ENCODE assay signal across 22 cellular contexts in the genomic region with DNA sequence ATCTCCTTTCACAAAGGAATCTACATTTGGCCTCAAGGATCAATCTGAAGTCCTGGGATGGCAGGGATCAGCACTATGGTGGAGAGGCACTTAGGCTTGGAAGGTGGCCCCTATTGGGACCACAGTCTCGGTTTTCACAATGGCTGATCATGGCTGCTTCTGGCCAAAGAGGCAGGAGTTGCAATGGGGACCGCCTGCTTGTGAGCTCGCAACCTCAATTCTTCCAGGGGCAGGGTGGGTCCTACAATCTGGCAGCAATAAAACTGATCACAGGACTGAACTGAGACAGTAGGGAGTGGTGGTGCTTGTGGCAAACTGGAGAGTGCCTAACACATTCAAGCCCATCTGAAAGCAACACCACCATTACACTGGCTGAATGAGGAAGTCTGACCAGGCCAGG.
"Had no signal": no experiment of that assay in that cellular context is flagged by ENCODE, and none has a peak within 500 bp of the region (broad histone marks: within the 10 kb centered on the region; RNA-seq: fewer than 3 reads in every experiment).

No MANE protein-coding gene starts in this region.

- H3K27me3 ChIP-seq: colonic mucosa, dorsolateral prefrontal cortex, gastrocnemius medialis, pancreas, right lobe of liver had no signal

- H3K27ac Mint-ChIP-seq: memory B cell, naive B cell, nephron had no signal

- H3K4me1 Mint-ChIP-seq: memory B cell, naive B cell, nephron had no signal

- ATAC-seq: gastrocnemius medialis, heart right ventricle, lower lobe of right lung, pancreas, right lobe of liver had no signal

- H3K9me3 ChIP-seq: colonic mucosa, esophagus muscularis mucosa, gastrocnemius medialis, left ventricle myocardium inferior, lower lobe of right lung, pancreas, prostate gland, right lobe of liver had no signal

- H3K36me3 ChIP-seq: colonic mucosa, esophagus muscularis mucosa, gastrocnemius medialis, heart right ventricle, left ventricle myocardium inferior, lower lobe of right lung, pancreas, prostate gland, right lobe of liver had no signal

- H3K4me1 ChIP-seq: colonic mucosa, esophagus muscularis mucosa, gastrocnemius medialis, heart right ventricle, left ventricle myocardium inferior, lower lobe of right lung, pancreas, prostate gland, right lobe of liver had no signal

- H3K4me3 Mint-ChIP-seq: memory B cell, naive B cell, nephron had no signal

- DNase-seq: colonic mucosa; effector memory CD4-positive, alpha-beta T cell; gastrocnemius medialis; heart right ventricle; hypothalamus; left ventricle myocardium inferior; lower lobe of right lung; midbrain; naive B cell; occipital lobe; pancreas; stimulated activated CD4-positive, alpha-beta T cell treated with anti-CD3 and anti-CD28 coated beads, Interleukin-12 subunit alpha, Interleukin-12 subunit beta, amount 100 ng/mL, for 4 hours; stimulated activated naive CD4-positive, alpha-beta T cell treated with Interleukin-2 at 50 U/mL for 16 hours; trophoblast cell had no signal

- H3K27me3 Mint-ChIP-seq: memory B cell had no signal

- H3K27ac ChIP-seq: colonic mucosa, dorsolateral prefrontal cortex, epithelial cell of prostate, esophagus muscularis mucosa, gastrocnemius medialis, heart right ventricle, left ventricle myocardium inferior, lower lobe of right lung, pancreas, prostate gland, right lobe of liver, skin epidermis had no signal

- H3K4me3 ChIP-seq: colonic mucosa, dorsolateral prefrontal cortex, esophagus muscularis mucosa, gastrocnemius medialis, heart right ventricle, left ventricle myocardium inferior, lower lobe of right lung, pancreas, prostate gland, right lobe of liver, skin epidermis had no signal
